ENCODE assay signal across 10 cellular contexts in the genomic region with DNA sequence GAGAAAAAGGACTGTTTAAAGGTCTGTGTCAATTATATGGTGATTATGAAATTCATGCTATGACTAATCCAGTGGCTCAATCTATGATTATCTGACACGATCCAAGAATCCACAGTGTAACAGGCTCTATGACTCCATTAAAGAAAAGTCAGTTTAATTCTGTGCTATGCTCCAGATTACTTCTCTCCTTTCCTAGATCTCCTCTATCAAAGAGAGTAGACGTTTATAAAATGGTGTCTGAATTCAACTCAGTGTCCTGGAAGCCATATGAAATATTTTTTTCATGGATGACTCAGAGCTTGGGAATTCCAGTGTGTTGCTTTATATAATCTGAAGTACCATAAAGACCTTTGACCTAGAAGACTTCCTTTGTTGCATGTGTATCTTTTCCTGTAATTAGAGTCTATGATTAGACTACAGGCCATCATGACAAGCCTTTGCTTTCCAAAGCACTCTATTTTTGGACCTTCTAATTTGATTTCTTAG. TPM values are rescaled to one million over a fixed set of nuclear protein-coding genes. Genes with fewer than 3 reads are reported as not detected.
DNase-seq lines count a peak whose midpoint lies in the region; ATAC-seq, FAIRE-seq and TF ChIP-seq lines count a peak whose summit lies in the region.
"Had no signal": no experiment of that assay in that cellular context is flagged by ENCODE, and none has a peak within 500 bp of the region (broad histone marks: within the 10 kb centered on the region; RNA-seq: fewer than 3 reads in every experiment).

No MANE protein-coding gene starts in this region.

- H3K4me3 Mint-ChIP-seq in astrocyte (ENCODE audit: unreplicated experiment) (no peak overlapping the region), mesothelial cell of epicardium (no peak overlapping the region)
- H3K4me3 Mint-ChIP-seq: CD8-positive, alpha-beta T cell; WTC11 had no signal

- H4K20me1 ChIP-seq in astrocyte (ENCODE audit: insufficient read depth, low read length): no peaks in the 10 kb centered on the region

- H3K27me3 Mint-ChIP-seq in astrocyte (ENCODE audit: low read depth, unreplicated experiment) (peaks cover 7% of the 10 kb centered on the region), mesothelial cell of epicardium (ENCODE audit: low read depth) (no peaks in the 10 kb centered on the region)

- no peak for TF ChIP-seq CTCF in astrocyte (IDR thresholded peaks at IDR 0.05; ENCODE audit: insufficient read depth, low read depth, low read length)
- TF ChIP-seq CTCF in mesothelial cell of epicardium (IDR thresholded peaks at IDR 0.05; ENCODE audit: unreplicated experiment): no peak

- intact Hi-C loops in Right ventricle myocardium superior (cut with DNase I) (no loop called here), cardiac septum (cut with DNase I) (no loop called here), left colon (cut with DNase I, micrococcal nuclease) (no loop called here)

- peaks cover 13% of the 10 kb centered on the region for H3K4me1 Mint-ChIP-seq in astrocyte (ENCODE audit: low read depth, unreplicated experiment)
- H3K4me1 Mint-ChIP-seq in mesothelial cell of epicardium: peaks cover 28% of the 10 kb centered on the region

- no peaks in the 10 kb centered on the region for H3K9me3 ChIP-seq in astrocyte (ENCODE audit: insufficient read depth, low read depth, low read length)
- no peaks in the 10 kb centered on the region for H3K9me3 ChIP-seq in effector memory CD4-positive, alpha-beta T cell (ENCODE audit: control insufficient read depth, low read length)

- H3K4me3 ChIP-seq in astrocyte (ENCODE audit: insufficient read depth, low read depth, low read length): no peak overlapping the region
- H3K4me3 ChIP-seq in effector memory CD4-positive, alpha-beta T cell (ENCODE audit: insufficient read depth, low read depth, low read length, poor library complexity, severe bottlenecking): no peak overlapping the region

- H3K27me3 ChIP-seq in astrocyte (ENCODE audit: insufficient read depth, low read length): no peaks in the 10 kb centered on the region
- no peaks in the 10 kb centered on the region for H3K27me3 ChIP-seq in effector memory CD4-positive, alpha-beta T cell (replicated peaks; ENCODE audit: control insufficient read depth, insufficient read depth, low read length, poor library complexity, severe bottlenecking)

- H3K9me3 Mint-ChIP-seq in astrocyte (ENCODE audit: unreplicated experiment) (peaks cover 5% of the 10 kb centered on the region), mesothelial cell of epicardium (no peaks in the 10 kb centered on the region)
- H3K9me3 Mint-ChIP-seq: CD8-positive, alpha-beta T cell; WTC11 had no signal

- peak overlapping the region; percentile 20 for H3K27ac ChIP-seq in astrocyte (ENCODE audit: low read depth, low read length)
- no peak overlapping the region for H3K27ac ChIP-seq in effector memory CD4-positive, alpha-beta T cell (ENCODE audit: insufficient read depth, low read length, poor library complexity, severe bottlenecking)

- no peaks in the 10 kb centered on the region for H3K79me2 ChIP-seq in astrocyte (ENCODE audit: insufficient read depth, low read length)

- H3K36me3 ChIP-seq in astrocyte (ENCODE audit: insufficient read depth, low read length): no peaks in the 10 kb centered on the region
- H3K36me3 ChIP-seq in effector memory CD4-positive, alpha-beta T cell (ENCODE audit: control insufficient read depth, insufficient read depth, low read length): no peaks in the 10 kb centered on the region

- DNase-seq in Right ventricle myocardium superior (no peak), cardiac septum (ENCODE audit: low spot score) (no peak), astrocyte (ENCODE audit: low read depth) (peak; percentile 71), left colon (no peak), mesothelial cell of epicardium (ENCODE audit: low spot score in 2 of 2, unreplicated experiment in 2 of 2) (no peak), NCI-H1105 treated with DMSO at 0.1 percent for 48 hours (lab: John Stamatoyannopoulos, UW) (no peak)
- no peak for DNase-seq in effector memory CD4-positive, alpha-beta T cell

- no peak overlapping the region for H3K9ac ChIP-seq in astrocyte (ENCODE audit: low read length)

- FAIRE-seq in astrocyte (lab: Jason Lieb, UNC): peak; percentile 9

- ATAC-seq in Right ventricle myocardium superior (ENCODE audit: poor library complexity) (peak; percentile 55), left colon (peak; percentile 88), GM18868 (IDR thresholded peaks at IDR 0.05; ENCODE audit: unreplicated experiment) (no peak)
- ATAC-seq: CD8-positive, alpha-beta T cell had no signal

- H3K36me3 Mint-ChIP-seq in astrocyte (ENCODE audit: low read depth, unreplicated experiment): peaks cover 2% of the 10 kb centered on the region
- H3K36me3 Mint-ChIP-seq in mesothelial cell of epicardium: no peaks in the 10 kb centered on the region
- H3K36me3 Mint-ChIP-seq: CD8-positive, alpha-beta T cell; WTC11 had no signal

- H2AFZ ChIP-seq in astrocyte (ENCODE audit: low read depth, low read length): no peak overlapping the region

- H3K4me2 ChIP-seq in astrocyte (ENCODE audit: low read length): peak overlapping the region; percentile 37

- no peak overlapping the region for H3K27ac Mint-ChIP-seq in astrocyte (ENCODE audit: unreplicated experiment)
- no peak overlapping the region for H3K27ac Mint-ChIP-seq in mesothelial cell of epicardium
- H3K27ac Mint-ChIP-seq: CD8-positive, alpha-beta T cell; WTC11 had no signal

- peaks cover 6% of the 10 kb centered on the region for H3K4me1 ChIP-seq in astrocyte (ENCODE audit: insufficient read depth, low read length)
- H3K4me1 ChIP-seq in effector memory CD4-positive, alpha-beta T cell (ENCODE audit: control insufficient read depth, insufficient read depth, low read length, poor library complexity, severe bottlenecking): no peaks in the 10 kb centered on the region

RNA-seq across cellular contexts. Expression of a gene that starts 27.0 kb away (rescaled TPM):
- total RNA-seq in Right ventricle myocardium superior: 38.9 TPM
- total RNA-seq in cardiac septum: 53.6 TPM
- 53.7 and 54.9 TPM in 2 replicates for total RNA-seq in astrocyte
- total RNA-seq in left colon: 10 to 100 TPM; 48.9 to 61.4 TPM
- 91.9 to 104 TPM (median 94.5 TPM) in 3 replicates for total RNA-seq in mesothelial cell of epicardium
